16 cellular contexts compared by ENCODE assay signal in the genomic region with DNA sequence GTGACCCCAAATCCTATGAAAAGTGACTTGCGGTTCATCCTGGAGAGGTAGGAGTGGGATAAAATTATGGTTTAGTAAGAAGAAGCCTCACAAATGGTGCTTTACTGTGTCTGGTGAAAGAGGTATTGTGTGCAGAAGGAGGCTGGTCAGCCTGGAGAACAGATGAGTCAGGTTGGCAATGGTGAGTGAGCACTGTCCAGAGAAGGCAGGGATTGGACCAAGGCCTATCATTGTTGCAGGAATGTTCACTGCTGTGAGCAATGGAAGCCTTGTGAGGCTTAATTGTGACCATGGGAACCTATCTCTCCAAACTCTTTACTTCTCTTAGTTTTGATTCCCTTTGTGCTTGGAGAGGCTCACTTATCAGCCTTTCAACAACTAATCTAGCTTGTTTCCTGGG.
DNase-seq lines count a peak whose midpoint lies in the region; ATAC-seq and TF ChIP-seq lines count a peak whose summit lies in the region.
"Had no signal": no experiment of that assay in that cellular context is flagged by ENCODE, and none has a peak within 500 bp of the region (broad histone marks: within the 10 kb centered on the region; RNA-seq: fewer than 3 reads in every experiment).

No MANE protein-coding gene starts in this region.

- no peak overlapping the region for H3K9ac ChIP-seq in mammary epithelial cell (ENCODE audit: insufficient read depth, low read length)

- H2AFZ ChIP-seq in mammary epithelial cell (ENCODE audit: low read depth, low read length), result peak overlapping the region; percentile 61

- peak; percentile 71 for ATAC-seq in Right ventricle myocardium superior (ENCODE audit: poor library complexity)
- ATAC-seq: stimulated activated memory B cell treated with anti-CD40 and anti-IgM and Interleukin-4, amounts not matched to agents 10 μg/mL and 1 μg/mL and 100 μg/mL, for 72 hours had no signal

- no peaks in the 10 kb centered on the region for H3K9me3 ChIP-seq in left ventricle myocardium inferior (replicated peaks)
- no peaks in the 10 kb centered on the region for H3K9me3 ChIP-seq in mammary epithelial cell (replicated peaks; ENCODE audit: insufficient read depth, low read length)
- H3K9me3 ChIP-seq: adrenal gland had no signal

- no peaks in the 10 kb centered on the region for H4K20me1 ChIP-seq in mammary epithelial cell (ENCODE audit: insufficient read depth, low read length)

- BruUV-seq in mammary epithelial cell (replicated peaks; lab: Mats Ljungman, UMichigan), result no TSS peak

- no peaks in the 10 kb centered on the region for H3K36me3 ChIP-seq in left ventricle myocardium inferior
- no peaks in the 10 kb centered on the region for H3K36me3 ChIP-seq in mammary epithelial cell (ENCODE audit: insufficient read depth, low read length)
- H3K36me3 ChIP-seq: adrenal gland had no signal

- intact Hi-C loops in Right ventricle myocardium superior (cut with DNase I), result no loop called here
- intact Hi-C loops in left ventricle myocardium inferior (cut with micrococcal nuclease), result no loop called here
- intact Hi-C loops in mammary epithelial cell (cut with micrococcal nuclease), result no loop called here

- H3K27me3 ChIP-seq in left ventricle myocardium inferior (ENCODE audit: low read depth), result no peaks in the 10 kb centered on the region
- H3K27me3 ChIP-seq in mammary epithelial cell (ENCODE audit: insufficient read depth, low read length), result no peaks in the 10 kb centered on the region
- H3K27me3 ChIP-seq: adrenal gland had no signal

- TF ChIP-seq CTCF in left ventricle myocardium inferior (IDR thresholded peaks at IDR 0.05; ENCODE audit: borderline replicate concordance) (no peak), mammary epithelial cell (conservative IDR thresholded peaks at IDR 0.05 in 1 of 2, IDR thresholded peaks at IDR 0.05 in 1 of 2; ENCODE audit: extremely low read depth in 1 of 2, insufficient read depth in 1 of 2, low read depth in 1 of 2, low read length in 2 of 2) (no peak), GM13976 (IDR thresholded peaks at IDR 0.05; ENCODE audit: borderline replicate concordance, control extremely low read depth, extremely low read depth, insufficient read depth, missing control alignments) (no peak)

- no peaks in the 10 kb centered on the region for H3K79me2 ChIP-seq in mammary epithelial cell (ENCODE audit: insufficient read depth, low read length)

- CTCF ChIA-PET in mammary epithelial cell (lab: Charles Lee; ENCODE audit: low non-redundant PET), result no interaction called here

- in situ Hi-C loops in mammary epithelial cell (cut with MboI; ENCODE audit: low sequenced_read_pairs in 2 of 2) (no loop called here), GM13976 (cut with MboI; ENCODE audit: low sequenced_read_pairs, unreplicated experiment) (no loop called here)

- H3K4me3 ChIP-seq in left ventricle myocardium inferior, result no peak overlapping the region
- no peak overlapping the region for H3K4me3 ChIP-seq in mammary epithelial cell (replicated peaks in 1 of 3; ENCODE audit: insufficient read depth in 1 of 3, low read depth in 2 of 3, low read length in 3 of 3)
- H3K4me3 ChIP-seq: adrenal gland, coronary artery had no signal

- H3K4me1 ChIP-seq in left ventricle myocardium inferior, result peaks cover 4% of the 10 kb centered on the region
- H3K4me1 ChIP-seq in mammary epithelial cell (ENCODE audit: insufficient read depth, low read length), result peaks cover 26% of the 10 kb centered on the region
- H3K4me1 ChIP-seq: adrenal gland had no signal

- H3K4me2 ChIP-seq in mammary epithelial cell (ENCODE audit: insufficient read depth, low read depth, low read length), result no peak overlapping the region

- H3K27ac ChIP-seq in left ventricle myocardium inferior (replicated peaks) (no peak overlapping the region), mammary epithelial cell (ENCODE audit: insufficient read depth, low read depth, low read length) (peak overlapping the region; percentile 59)
- H3K27ac ChIP-seq: adrenal gland, coronary artery had no signal

- DNase-seq in Right ventricle myocardium superior, result no peak
- no peak for DNase-seq in left ventricle myocardium inferior
- peak; percentile 71 for DNase-seq in mammary epithelial cell
- peak; percentile 7 for DNase-seq in glomerular visceral epithelial cell (ENCODE audit: extremely low spot score)
- no peak for DNase-seq in iPS-NIHi7 (ENCODE audit: extremely low spot score)
- no peak for DNase-seq in GM13976 (ENCODE audit: low spot score)
- no peak for DNase-seq in D341Med (ENCODE audit: low spot score)
- no peak for DNase-seq in activated gamma-delta T cell (lab: John Stamatoyannopoulos, UW)
- DNase-seq: activated CD4-positive, alpha-beta memory T cell treated with anti-CD3 and anti-CD28 coated beads, Interleukin-2, amount 10 ng/mL, durations not matched to agents 7 days and 5 days; DND-41; NCI-H1105; SW 1271; trophoblast cell had no signal

- dilution Hi-C loops in mammary epithelial cell (cut with HindIII; ENCODE audit: low sequenced_read_pairs), result no loop called here

- 100% methylated on average over 1 of the region's 1 CpG for WGBS in mammary epithelial cell (ENCODE audit: low coverage, missing lambda C conversion rate)

Comparison
In these comparisons a context has a peak if more than half of its experiments do, and no peak if none do; other contexts are left out.
1. DNase-seq: peak in mammary epithelial cell (single experiment) and glomerular visceral epithelial cell (single experiment); none in Right ventricle myocardium superior (single experiment), left ventricle myocardium inferior (single experiment), iPS-NIHi7 (single experiment), GM13976 (single experiment), D341Med (single experiment) and activated gamma-delta T cell (single experiment).